19 cellular contexts compared by ENCODE assay signal in genomic region chr2:204150695-204151240, GRCh38.
"Had no signal": no experiment of that assay in that cellular context is flagged by ENCODE, and none has a peak within 500 bp of the region (broad histone marks: within the 10 kb centered on the region; RNA-seq: fewer than 3 reads in every experiment).

No MANE protein-coding gene starts in this region.

- DNase-seq: activated CD4-positive, alpha-beta memory T cell treated with anti-CD3 and anti-CD28 coated beads for 36 hours; activated CD4-positive, alpha-beta T cell treated with anti-CD3 and anti-CD28 coated beads for 4 hours; activated gamma-delta T cell treated with Interleukin-2 at 50 U/mL for 16 hours; activated T-cell treated with anti-CD3 and anti-CD28 coated beads for 4 hours; effector CD4-positive, alpha-beta T cell; heart right ventricle; lower lobe of right lung; sigmoid colon; stimulated activated CD4-positive, alpha-beta T cell treated with anti-CD3 and anti-CD28 coated beads, Interleukin-4, amount 100 ng/mL, for 24 hours had no signal

- H3K36me3 ChIP-seq: adrenal gland, gastroesophageal sphincter, heart right ventricle, lower lobe of right lung, sigmoid colon, thyroid gland had no signal

- H3K9me3 Mint-ChIP-seq: activated CD4-positive, alpha-beta memory T cell treated with anti-CD3 and anti-CD28 coated beads for 36 hours; activated naive CD4-positive, alpha-beta T cell treated with anti-CD3 and anti-CD28 coated beads, Interleukin-2, amount 50 U/mL, for 72 hours; activated T-helper 1 cell treated with anti-CD3 and anti-CD28 coated beads, Interleukin-12 subunit alpha, Interleukin-12 subunit beta, Interleukin-2, Interleukin-4 antibody, amounts not matched to agents 30 ng/mL and 10 ng/mL and 1 ng/mL, durations not matched to agents 14 hours and 24 hours and 36 hours; natural killer cell treated with Interleukin-12 subunit alpha and Interleukin-12 subunit beta and Interleukin-15 and Interleukin-18, amount 100 ng/mL, for 72 hours; stimulated activated effector memory CD8-positive, alpha-beta T cell treated with anti-CD3 and anti-CD28 coated beads, Interleukin-12 subunit alpha, Interleukin-12 subunit beta, amount 100 ng/mL, for 72 hours; T-helper 2 cell treated with Interferon-gamma antibody and Interleukin-4, amounts not matched to agents 5 μg/mL and 100 μg/mL, for 36 hours had no signal

- ATAC-seq: activated naive CD4-positive, alpha-beta T cell treated with anti-CD3 and anti-CD28 coated beads, Interleukin-2, amount 50 U/mL, for 72 hours; esophagus mucosa; gastroesophageal sphincter; heart right ventricle; lower lobe of right lung; stimulated activated effector memory CD8-positive, alpha-beta T cell treated with anti-CD3 and anti-CD28 coated beads, Interleukin-12 subunit alpha, Interleukin-12 subunit beta, amount 100 ng/mL, for 72 hours had no signal

- H3K9me3 ChIP-seq: adrenal gland, gastroesophageal sphincter, heart right ventricle, lower lobe of right lung, sigmoid colon, thyroid gland had no signal

- H3K4me1 ChIP-seq: adrenal gland, lower lobe of right lung, thyroid gland had no signal

- H3K27ac Mint-ChIP-seq: activated CD4-positive, alpha-beta memory T cell treated with anti-CD3 and anti-CD28 coated beads for 36 hours; activated naive CD4-positive, alpha-beta T cell treated with anti-CD3 and anti-CD28 coated beads, Interleukin-2, amount 50 U/mL, for 72 hours; activated T-helper 1 cell treated with anti-CD3 and anti-CD28 coated beads, Interleukin-12 subunit alpha, Interleukin-12 subunit beta, Interleukin-2, Interleukin-4 antibody, amounts not matched to agents 30 ng/mL and 10 ng/mL and 1 ng/mL, durations not matched to agents 14 hours and 24 hours and 36 hours; mesothelial cell of epicardium; natural killer cell treated with Interleukin-12 subunit alpha and Interleukin-12 subunit beta and Interleukin-15 and Interleukin-18, amount 100 ng/mL, for 72 hours; stimulated activated effector memory CD8-positive, alpha-beta T cell treated with anti-CD3 and anti-CD28 coated beads, Interleukin-12 subunit alpha, Interleukin-12 subunit beta, amount 100 ng/mL, for 72 hours; T-helper 2 cell treated with Interferon-gamma antibody and Interleukin-4, amounts not matched to agents 5 μg/mL and 100 μg/mL, for 36 hours had no signal

- H3K27me3 ChIP-seq: adrenal gland, gastroesophageal sphincter, sigmoid colon, thyroid gland had no signal

- H3K4me3 Mint-ChIP-seq: activated CD4-positive, alpha-beta memory T cell treated with anti-CD3 and anti-CD28 coated beads for 36 hours; activated T-helper 1 cell treated with anti-CD3 and anti-CD28 coated beads, Interleukin-12 subunit alpha, Interleukin-12 subunit beta, Interleukin-2, Interleukin-4 antibody, amounts not matched to agents 30 ng/mL and 10 ng/mL and 1 ng/mL, durations not matched to agents 14 hours and 24 hours and 36 hours; mesothelial cell of epicardium; natural killer cell treated with Interleukin-12 subunit alpha and Interleukin-12 subunit beta and Interleukin-15 and Interleukin-18, amount 100 ng/mL, for 72 hours; stimulated activated effector memory CD8-positive, alpha-beta T cell treated with anti-CD3 and anti-CD28 coated beads, Interleukin-12 subunit alpha, Interleukin-12 subunit beta, amount 100 ng/mL, for 72 hours; T-helper 2 cell treated with Interferon-gamma antibody and Interleukin-4, amounts not matched to agents 5 μg/mL and 100 μg/mL, for 36 hours had no signal

- H3K36me3 Mint-ChIP-seq: activated CD4-positive, alpha-beta memory T cell treated with anti-CD3 and anti-CD28 coated beads for 36 hours; activated naive CD4-positive, alpha-beta T cell treated with anti-CD3 and anti-CD28 coated beads, Interleukin-2, amount 50 U/mL, for 72 hours; mesothelial cell of epicardium; natural killer cell treated with Interleukin-12 subunit alpha and Interleukin-12 subunit beta and Interleukin-15 and Interleukin-18, amount 100 ng/mL, for 72 hours; stimulated activated effector memory CD8-positive, alpha-beta T cell treated with anti-CD3 and anti-CD28 coated beads, Interleukin-12 subunit alpha, Interleukin-12 subunit beta, amount 100 ng/mL, for 72 hours had no signal

- H3K27ac ChIP-seq: adrenal gland, gastroesophageal sphincter, heart right ventricle, lower lobe of right lung, sigmoid colon, thyroid gland had no signal

- H3K4me3 ChIP-seq: adrenal gland, gastroesophageal sphincter, heart right ventricle, lower lobe of right lung, sigmoid colon, thyroid gland had no signal
